In the genomic region with DNA sequence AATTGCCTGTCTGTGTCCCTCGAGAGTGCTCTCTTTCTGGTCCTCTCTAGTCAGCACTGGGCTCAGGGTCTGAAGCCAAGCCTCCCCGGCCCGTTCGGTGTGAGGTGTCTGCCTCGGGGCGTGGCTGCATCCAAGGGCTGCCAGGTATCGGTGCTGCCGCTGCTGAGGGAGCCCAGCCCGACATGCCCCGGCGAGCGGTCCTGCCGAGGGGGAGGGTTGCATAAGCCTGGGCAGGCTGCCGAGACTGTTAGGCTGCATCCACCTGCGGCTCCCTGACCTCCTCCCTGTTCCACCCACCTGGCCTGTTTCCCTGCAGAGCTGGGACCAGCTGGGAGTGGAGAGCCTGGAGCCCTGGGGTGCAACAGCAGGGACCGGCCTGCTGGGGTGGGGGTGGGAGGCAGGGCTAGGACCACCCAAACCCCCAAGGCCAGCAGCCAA, we compare ENCODE assay signal across 14 cellular contexts. TPM values are rescaled to one million over a fixed set of nuclear protein-coding genes. Genes with fewer than 3 reads are reported as not detected.
DNase-seq lines count a peak whose midpoint lies in the region; ATAC-seq and TF ChIP-seq lines count a peak whose summit lies in the region.
"Had no signal": no experiment of that assay in that cellular context is flagged by ENCODE, and none has a peak within 500 bp of the region (broad histone marks: within the 10 kb centered on the region; RNA-seq: fewer than 3 reads in every experiment).

No MANE protein-coding gene starts in this region.

- 25 to 48% methylated on average over 9 to 12 of the region's 16 CpGs for WGBS in lower leg skin, 2 donors

- peaks cover 55% of the 10 kb centered on the region for H3K36me3 Mint-ChIP-seq in Calu3 (ENCODE audit: insufficient read depth, unreplicated experiment)

- no peaks in the 10 kb centered on the region for H3K9me3 Mint-ChIP-seq in Calu3 (ENCODE audit: low read depth, unreplicated experiment)

- intact Hi-C loops in Calu3 (cut with micrococcal nuclease; ENCODE audit: unreplicated experiment) = no loop called here
- intact Hi-C loops in lower leg skin (cut with DNase I; ENCODE audit: low total_unique reads) = no loop called here

- ATAC-seq in HG03045 (IDR thresholded peaks at IDR 0.05; ENCODE audit: unreplicated experiment) (no peak), HG03378 (IDR thresholded peaks at IDR 0.05; ENCODE audit: unreplicated experiment) (no peak)
- ATAC-seq: gastrocnemius medialis had no signal

- no TSS peak for BruUV-seq in Calu3 (replicated peaks; lab: Mats Ljungman, UMichigan)

- no peaks in the 10 kb centered on the region for H3K27me3 Mint-ChIP-seq in Calu3 (ENCODE audit: unreplicated experiment)

- TF ChIP-seq CTCF in Calu3 (IDR thresholded peaks at IDR 0.05; ENCODE audit: unreplicated experiment) (no peak), lower leg skin (IDR thresholded peaks at IDR 0.05) (no peak)

- H3K27ac Mint-ChIP-seq in Calu3 (ENCODE audit: unreplicated experiment) = peak overlapping the region; percentile 64

- peaks cover 37% of the 10 kb centered on the region for H3K4me1 Mint-ChIP-seq in Calu3 (ENCODE audit: low read depth, unreplicated experiment)

- H3K4me3 Mint-ChIP-seq in Calu3 (ENCODE audit: low read depth, unreplicated experiment) = peak overlapping the region; percentile 61

- CTCF ChIA-PET in Calu3 (lab: Charles Lee) = interaction anchor here (1.1 to 2.0 kb wide), 3 partner anchors 13 to 95 kb away, joined by 3 to 13 read pairs (median 4); a partner anchor contains a TSS

- H3K4me3 ChIP-seq in lower leg skin (ENCODE audit: low read depth, poor library complexity, severe bottlenecking) = no peak overlapping the region
- H3K4me3 ChIP-seq: gastrocnemius medialis, SJSA1 had no signal

- TF ChIP-seq POLR2A in lower leg skin (IDR thresholded peaks at IDR 0.05) = no peak

- DNase-seq in Calu3 = peak; percentile 76
- DNase-seq in NCI-H128 (lab: John Stamatoyannopoulos, UW; ENCODE audit: unreplicated experiment) = peak; percentile 32
- DNase-seq in SW480 (ENCODE audit: low spot score) = peak; percentile 42
- peak; percentile 67 to 93 for DNase-seq in lower leg skin (ENCODE audit: low spot score in 2 of 2)
- no peak for DNase-seq in HuH-7 (ENCODE audit: low spot score)
- DNase-seq in activated T-cell treated with anti-CD3 and anti-CD28 coated beads for 4 hours = no peak
- DNase-seq: activated CD4-positive, alpha-beta T cell treated with anti-CD3 and anti-CD28 coated beads, Interleukin-2, amount 50 U/mL, for 1 hour; activated naive CD4-positive, alpha-beta T cell treated with Interleukin-2 at 50 U/mL for 16 hours; BE2C; gastrocnemius medialis; NCI-H1436 treated with DMSO at 0.1 percent for 48 hours had no signal

RNA-seq across cellular contexts. Expression of a gene that starts 6.3 kb away (rescaled TPM):
- total RNA-seq in Calu3 (2022) (12.7 and 15.2 TPM in 2 replicates), lower leg skin (100 to 1,000 TPM in 2 of 4 donors, 10 to 100 TPM in 2; 74.8 to 159 (median 105) TPM)
- total RNA-seq: SJSA1 had no signal

RNA-seq across cellular contexts. Expression of a gene that starts 12.4 kb away (rescaled TPM):
- total RNA-seq in Calu3 (2022) (18.5 and 21.9 TPM in 2 replicates), lower leg skin (10 to 100 TPM; 32.2 to 44.3 (median 39.7) TPM)

RNA-seq across cellular contexts. Expression of a gene that starts 40.6 kb away (rescaled TPM):
- total RNA-seq in Calu3 (2022) (not detected in 2 replicates), lower leg skin (under 1 TPM; 0.21 to 0.99 (median 0.67) TPM)

Comparison
In these comparisons a context has a peak if more than half of its experiments do, and no peak if none do; other contexts are left out.
1. DNase-seq: peak in Calu3 (single experiment), NCI-H128 (single experiment), SW480 (single experiment) and lower leg skin (2 of 2); none in HuH-7 (single experiment) and activated T-cell treated with anti-CD3 and anti-CD28 coated beads for 4 hours (single experiment).